In the genomic region with DNA sequence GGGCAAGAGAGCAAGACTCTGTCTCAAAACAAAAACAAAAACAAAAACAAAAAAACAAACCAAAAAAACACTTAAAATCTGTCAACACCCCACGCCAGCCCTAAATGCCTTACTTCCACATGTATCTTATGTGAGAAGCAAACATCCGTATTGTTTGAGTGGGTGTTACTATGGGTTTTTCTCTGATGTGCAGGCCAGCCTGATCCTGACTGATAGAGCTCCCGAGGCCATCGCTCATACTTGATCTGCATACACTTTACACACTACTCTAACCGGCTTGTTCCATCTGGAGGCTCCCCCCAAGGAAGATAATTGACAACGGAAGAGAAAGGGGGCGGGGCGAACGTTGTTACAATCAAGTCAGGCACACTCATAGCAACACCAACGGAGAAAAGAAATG, we compare ENCODE assay signal across 24 cellular contexts.
"Had no signal": no experiment of that assay in that cellular context is flagged by ENCODE, and none has a peak within 500 bp of the region (broad histone marks: within the 10 kb centered on the region; RNA-seq: fewer than 3 reads in every experiment).

No MANE protein-coding gene starts in this region.

- H3K36me3 ChIP-seq: MG63, Peyer's patch, SJCRH30 had no signal

- H2AFZ ChIP-seq: PC-9 had no signal

- H3K4me2 ChIP-seq: PC-9 had no signal

- DNase-seq: Karpas-422; KG1; NCI-H1092; NCI-H1105 treated with DMSO at 0.1 percent for 48 hours; NCI-H1417 treated with DMSO at 0.1 percent for 48 hours; NCI-H146; NCI-H1694 treated with DMSO at 0.1 percent for 48 hours; NCI-H2029; NCI-H2081 treated with DMSO at 0.1 percent for 48 hours; NCI-H2171; NCI-H226; NCI-H446; NCI-H510A; NCI-H524 treated with DMSO at 0.1 percent for 48 hours; NCI-H69; NCI-H774; NK-92 treated with Interleukin-12 subunit alpha and Interleukin-12 subunit beta, amount 100 ng/mL, for 24 hours; PC-9; Peyer's patch; SHP77 treated with DMSO at 0.1 percent for 48 hours; SJCRH30 had no signal

- H3K4me1 ChIP-seq: Peyer's patch, SJCRH30 had no signal

- H3K27me3 ChIP-seq: MG63, Peyer's patch, SJCRH30 had no signal

- ATAC-seq: Right ventricle myocardium inferior, SK-N-SH treated with all-trans-retinoic acid at 6 μM for 48 hours had no signal

- H3K9me3 ChIP-seq: MG63, Peyer's patch, SJCRH30 had no signal

- H3K27ac ChIP-seq: PC-9, Peyer's patch, SJCRH30 had no signal

- H3K4me3 ChIP-seq: MG63, PC-9, Peyer's patch, SJCRH30 had no signal
